In genomic region chr13:43094901-43095300, GRCh38 we compare ENCODE assay signal across 10 cellular contexts.
DNase-seq lines count a peak whose midpoint lies in the region; ATAC-seq and TF ChIP-seq lines count a peak whose summit lies in the region.
"Had no signal": no experiment of that assay in that cellular context is flagged by ENCODE, and none has a peak within 500 bp of the region (broad histone marks: within the 10 kb centered on the region; RNA-seq: fewer than 3 reads in every experiment).

No MANE protein-coding gene starts in this region.

- no peak overlapping the region for H3K4me3 ChIP-seq in stomach
- no peak overlapping the region for H3K4me3 ChIP-seq in left lung

- intact Hi-C loops in stomach (cut with DNase I; ENCODE audit: low total_unique reads): no loop called here
- intact Hi-C loops in left lung (cut with DNase I): loop anchor here in 1 of 2 donors (10.0 kb wide), 1 partner anchor 780 kb away; the partner anchor contains the start of genes CCDC122 and LACC1

- no peak for TF ChIP-seq POLR2A in stomach (IDR thresholded peaks at IDR 0.05)

- peaks cover 0 to 29% (median 16%) of the 10 kb centered on the region in 4 donors for H3K4me1 ChIP-seq in stomach
- H3K4me1 ChIP-seq in left lung: no peaks in the 10 kb centered on the region
- H3K4me1 ChIP-seq: BE2C had no signal

- H3K9me3 ChIP-seq in stomach (no peaks in the 10 kb centered on the region), left lung (peaks cover 0 to under 1% of the 10 kb centered on the region in 2 donors)
- H3K9me3 ChIP-seq: BE2C had no signal

- H3K27me3 ChIP-seq in stomach (no peaks in the 10 kb centered on the region), left lung (no peaks in the 10 kb centered on the region)
- H3K27me3 ChIP-seq: BE2C had no signal

- H3K36me3 ChIP-seq in stomach (peaks cover 0 to 2% (median 0%) of the 10 kb centered on the region in 4 donors), left lung (no peaks in the 10 kb centered on the region)
- H3K36me3 ChIP-seq: BE2C had no signal

- ATAC-seq in GM19025 (IDR thresholded peaks at IDR 0.05; ENCODE audit: low read depth, unreplicated experiment) (peak; percentile 91), HG02763 (IDR thresholded peaks at IDR 0.05; ENCODE audit: unreplicated experiment) (peak; percentile 62), left lung (no peak)

- H3K27ac ChIP-seq in stomach (no peak overlapping the region), left lung (no peak overlapping the region)

- DNase-seq in EH (ENCODE audit: low read depth) (peak; percentile 17), M059J (ENCODE audit: low read depth) (peak; percentile 15), stomach (no peak), left lung (no peak), NCI-H1092 (lab: John Stamatoyannopoulos, UW) (no peak), HPDE6-E6E7 (ENCODE audit: extremely low spot score) (no peak)
- DNase-seq: BE2C; central memory CD4-positive, alpha-beta T cell had no signal

- TF ChIP-seq EP300 in stomach (IDR thresholded peaks at IDR 0.05): no peak

- TF ChIP-seq CTCF in stomach (IDR thresholded peaks at IDR 0.05) (no peak), left lung (IDR thresholded peaks at IDR 0.05) (no peak)

- 86 to 97% (median 89%) methylated on average over 1 of the region's 1 CpG for WGBS in stomach, 5 donors

Comparison
In these comparisons a context has a peak if more than half of its experiments do, and no peak if none do; other contexts are left out.
1. DNase-seq: peak in EH (single experiment) and M059J (single experiment); none in stomach (single experiment), left lung (0 of 2), NCI-H1092 (single experiment) and HPDE6-E6E7 (single experiment).